ENCODE assay signal across 18 cellular contexts in the genomic region with DNA sequence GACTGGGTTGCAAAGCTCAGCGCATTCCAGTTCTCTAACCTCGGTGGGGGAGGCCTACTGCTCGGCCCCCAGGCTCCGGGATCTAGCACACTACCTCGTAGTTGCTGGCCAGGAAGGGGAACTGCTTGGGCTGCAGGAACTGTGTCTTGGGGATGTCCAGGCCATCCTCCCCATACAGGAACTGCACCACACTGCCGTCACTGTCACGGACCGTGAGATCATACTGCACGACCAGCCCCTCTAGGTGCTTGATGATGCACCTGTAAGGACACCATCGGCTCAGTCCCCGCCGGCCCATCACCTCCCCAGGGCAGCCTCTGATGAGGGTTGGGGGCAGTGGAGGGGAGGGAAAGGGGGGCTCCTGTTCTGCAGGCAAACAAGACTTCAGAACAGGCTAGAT.
DNase-seq lines count a peak whose midpoint lies in the region; ATAC-seq and TF ChIP-seq lines count a peak whose summit lies in the region.
"Had no signal": no experiment of that assay in that cellular context is flagged by ENCODE, and none has a peak within 500 bp of the region (broad histone marks: within the 10 kb centered on the region; RNA-seq: fewer than 3 reads in every experiment).

No MANE protein-coding gene starts in this region.

- TF ChIP-seq CTCF in H9 (conservative IDR thresholded peaks at IDR 0.05) (no peak), esophagus squamous epithelium (IDR thresholded peaks at IDR 0.05) (no peak)

- H4K8ac ChIP-seq in H9 (replicated peaks; ENCODE audit: insufficient read length, low read depth, low read length), result no peak overlapping the region

- H3K9me3 Mint-ChIP-seq in H9, result no peaks in the 10 kb centered on the region

- H3K27me3 ChIP-seq in H9 (ENCODE audit: insufficient read depth, low read length) (no peaks in the 10 kb centered on the region), esophagus squamous epithelium (no peaks in the 10 kb centered on the region)

- no peak overlapping the region for H3K9ac ChIP-seq in H9 (ENCODE audit: extremely low read depth, insufficient read length, low read length)

- no peak overlapping the region; a peak in 1 of 7 replicates for H3K27ac Mint-ChIP-seq in H9

- intact Hi-C loops in posterior vena cava (cut with DNase I) (no loop called here), esophagus squamous epithelium (cut with DNase I) (no loop called here)

- no peak overlapping the region for H3K14ac ChIP-seq in H9 (ENCODE audit: insufficient read depth, low read length)

- no peak overlapping the region for H3K23ac ChIP-seq in H9 (ENCODE audit: insufficient read length, low read depth, low read length)

- H3K56ac ChIP-seq in H9 (ENCODE audit: insufficient read length, low read depth, low read length), result no peak overlapping the region

- DNase-seq in activated effector memory CD4-positive, alpha-beta T cell treated with anti-CD3 and anti-CD28 coated beads, Interleukin-2, amount 50 U/mL, for 16 hours, result peak; percentile 57
- no peak for DNase-seq in activated effector memory CD4-positive, alpha-beta T cell treated with Interleukin-2 at 50 U/mL for 16 hours
- peak; percentile 5 for DNase-seq in H9
- DNase-seq in islet precursor cell, result peak; percentile 44
- DNase-seq in posterior vena cava (ENCODE audit: low spot score), result peak; percentile 53
- no peak for DNase-seq in esophagus squamous epithelium (lab: John Stamatoyannopoulos, UW)
- no peak for DNase-seq in NCI-H1105 (lab: John Stamatoyannopoulos, UW)
- DNase-seq: CD4-positive, alpha-beta memory T cell; DMS53; GOT3; KG1; MV-4-11; NCI-H1417 treated with DMSO at 0.1 percent for 48 hours; NCI-H1930; NCI-H526; PC-9 had no signal

- H4K20me1 ChIP-seq in H9 (ENCODE audit: control insufficient read depth, insufficient read depth, insufficient read length), result no peaks in the 10 kb centered on the region

- no peaks in the 10 kb centered on the region for H3K27me3 Mint-ChIP-seq in H9 (ENCODE audit: low read depth)

- no peak overlapping the region for H3K4ac ChIP-seq in H9 (ENCODE audit: low read depth, low read length)

- H3K9me3 ChIP-seq in H9 (ENCODE audit: control insufficient read depth, low read depth, low read length) (no peaks in the 10 kb centered on the region), esophagus squamous epithelium (no peaks in the 10 kb centered on the region)

- no peak overlapping the region for H2BK5ac ChIP-seq in H9 (ENCODE audit: insufficient read length, low read length)

- ATAC-seq in GM21360 (IDR thresholded peaks at IDR 0.05; ENCODE audit: unreplicated experiment), result no peak

- no peaks in the 10 kb centered on the region for H3K23me2 ChIP-seq in H9 (ENCODE audit: insufficient read length, low read depth, low read length, poor library complexity, severe bottlenecking)

- H3K36me3 ChIP-seq in esophagus squamous epithelium, result peaks cover 31 to 100% (median 39%) of the 10 kb centered on the region in 3 donors

- peaks cover 49 to 92% (median 77%) of the 10 kb centered on the region in 3 experiments for H3K36me3 Mint-ChIP-seq in H9 (ENCODE audit: insufficient read depth in 1 of 3, low read depth in 3 of 3)

- H2AK5ac ChIP-seq in H9 (ENCODE audit: insufficient read length, low read length), result no peak overlapping the region

- H3T11ph ChIP-seq in H9 (ENCODE audit: low read length), result no peak overlapping the region

- H2BK12ac ChIP-seq in H9 (ENCODE audit: insufficient read length, low read depth, low read length), result no peak overlapping the region

- no peak overlapping the region for H2AFZ ChIP-seq in H9 (ENCODE audit: low read length)
- H2AFZ ChIP-seq: PC-9 had no signal

- no peak overlapping the region for H3K18ac ChIP-seq in H9 (ENCODE audit: insufficient read length, low read depth, low read length)

- no peak overlapping the region for H2BK20ac ChIP-seq in H9 (ENCODE audit: low read depth, low read length, poor library complexity, severe bottlenecking)

- no peaks in the 10 kb centered on the region for H3K79me2 ChIP-seq in H9 (ENCODE audit: insufficient read depth, low read length)

- H3K4me1 Mint-ChIP-seq in H9, result no peaks in the 10 kb centered on the region

- no peak overlapping the region for H3K4me2 ChIP-seq in H9 (ENCODE audit: insufficient read depth, insufficient read length, low read length)
- H3K4me2 ChIP-seq: PC-9 had no signal

- H3K4me3 Mint-ChIP-seq in H9, result no peak overlapping the region
- H3K4me3 Mint-ChIP-seq: CD4-positive, alpha-beta memory T cell had no signal

- H3K27ac ChIP-seq in H9 (ENCODE audit: insufficient read length, low read depth, low read length), result no peak overlapping the region
- no peak overlapping the region for H3K27ac ChIP-seq in esophagus squamous epithelium
- H3K27ac ChIP-seq: PC-9, RWPE1 had no signal

- no CpG with 5 or more reads among the region's 12 CpGs for WGBS in H9 (ENCODE audit: extremely low coverage, insufficient read length, low lambda C conversion rate)
- WGBS in esophagus squamous epithelium, 2 donors, result 95% methylated on average over 5 of the region's 12 CpGs; no CpG with 5 or more reads in 1 of the 2 donors

- H3K4me1 ChIP-seq in H9 (ENCODE audit: insufficient read depth, low read length), result no peaks in the 10 kb centered on the region
- peaks cover 0 to 12% (median 0%) of the 10 kb centered on the region in 3 donors for H3K4me1 ChIP-seq in esophagus squamous epithelium

- no peak overlapping the region for H2BK120ac ChIP-seq in H9 (ENCODE audit: low read depth, low read length, poor library complexity, severe bottlenecking)

- no peak overlapping the region for H4K91ac ChIP-seq in H9 (ENCODE audit: insufficient read length, low read depth, low read length)

- H3K79me1 ChIP-seq in H9 (ENCODE audit: insufficient read depth, low read depth, low read length, poor library complexity, severe bottlenecking), result no peaks in the 10 kb centered on the region

- no peak overlapping the region for H2BK15ac ChIP-seq in H9 (ENCODE audit: low read depth, low read length)

- H3K4me3 ChIP-seq in esophagus squamous epithelium, result no peak overlapping the region
- H3K4me3 ChIP-seq: PC-9 had no signal

- H4K5ac ChIP-seq in H9 (ENCODE audit: insufficient read length, low read depth, low read length), result no peak overlapping the region

- no peak for TF ChIP-seq POLR2A in esophagus squamous epithelium (IDR thresholded peaks at IDR 0.05)

Comparison
In these comparisons a context has a peak if more than half of its experiments do, and no peak if none do; other contexts are left out.
1. DNase-seq: peak in activated effector memory CD4-positive, alpha-beta T cell treated with anti-CD3 and anti-CD28 coated beads, Interleukin-2, amount 50 U/mL, for 16 hours (single experiment), H9 (single experiment), islet precursor cell (single experiment) and posterior vena cava (single experiment); none in activated effector memory CD4-positive, alpha-beta T cell treated with Interleukin-2 at 50 U/mL for 16 hours (single experiment), esophagus squamous epithelium (single experiment) and NCI-H1105 (single experiment).